11 cellular contexts compared by ENCODE assay signal in the genomic region with DNA sequence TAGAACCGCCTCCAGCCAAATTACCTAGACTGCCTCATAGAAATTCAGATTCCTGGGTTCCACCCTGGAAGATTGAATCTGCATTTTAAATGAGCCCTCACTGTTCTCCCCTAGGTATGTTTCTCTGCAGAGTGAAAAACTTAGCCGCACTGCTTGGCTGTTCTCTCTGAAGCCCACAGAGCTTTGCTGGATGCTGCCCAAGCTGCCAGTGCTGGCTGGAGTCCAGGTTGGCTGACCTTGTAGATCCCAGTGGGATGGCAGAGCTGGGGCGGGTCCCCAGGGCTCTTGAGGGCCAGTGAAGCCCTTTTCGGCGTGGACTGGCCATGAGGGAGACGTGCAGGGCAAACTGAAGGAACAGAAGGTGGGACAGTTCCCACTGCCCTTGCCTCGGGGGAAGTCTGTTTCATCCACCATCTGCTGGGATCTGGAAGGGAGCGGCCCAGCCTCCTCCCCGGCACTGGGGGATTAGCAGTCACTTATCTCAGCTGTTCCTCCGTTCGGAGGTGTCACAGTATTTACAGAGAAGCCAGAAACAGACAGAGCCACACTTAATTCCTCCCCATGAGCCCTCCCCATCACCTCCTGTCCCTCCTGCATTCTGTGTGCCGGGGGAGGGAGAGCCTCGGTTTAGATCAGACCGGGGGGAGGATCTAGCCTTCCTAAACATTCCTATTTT.
DNase-seq lines count a peak whose midpoint lies in the region; ATAC-seq, FAIRE-seq and TF ChIP-seq lines count a peak whose summit lies in the region.
"Had no signal": no experiment of that assay in that cellular context is flagged by ENCODE, and none has a peak within 500 bp of the region (broad histone marks: within the 10 kb centered on the region; RNA-seq: fewer than 3 reads in every experiment).

No MANE protein-coding gene starts in this region.

- H3K4me3 ChIP-seq in WERI-Rb-1 (ENCODE audit: low read depth, low read length), result peak overlapping the region; percentile 29
- H3K4me3 ChIP-seq: prostate gland had no signal

- no peaks in the 10 kb centered on the region for H3K9me3 ChIP-seq in WERI-Rb-1 (ENCODE audit: severe bottlenecking)
- H3K9me3 ChIP-seq: prostate gland had no signal

- no peaks in the 10 kb centered on the region for H3K27me3 ChIP-seq in WERI-Rb-1 (ENCODE audit: insufficient read depth, low read depth, severe bottlenecking)

- peak overlapping the region; percentile 97 for H3K27ac ChIP-seq in WERI-Rb-1
- H3K27ac ChIP-seq: prostate gland had no signal

- TF ChIP-seq CTCF in WERI-Rb-1 (IDR thresholded peaks at IDR 0.05; ENCODE audit: low read depth, low read length), result no peak

- ATAC-seq in GM21528 (IDR thresholded peaks at IDR 0.05; ENCODE audit: low FRiP score, unreplicated experiment), result no peak

- no peak for FAIRE-seq in urothelium cell line (lab: Jason Lieb, UNC)

- no peaks in the 10 kb centered on the region for H3K36me3 ChIP-seq in WERI-Rb-1
- H3K36me3 ChIP-seq: prostate gland had no signal

- DNase-seq in NCI-H345 (lab: John Stamatoyannopoulos, UW) (peak; percentile 55), NCI-H345 treated with DMSO at 0.1 percent for 48 hours (lab: John Stamatoyannopoulos, UW; ENCODE audit: unreplicated experiment) (no peak), WERI-Rb-1 (peak; percentile 96), iPS-NIHi7 (ENCODE audit: extremely low spot score) (peak; percentile 37), urothelium cell line (ENCODE audit: low spot score) (peak; percentile 27), NCI-H2029 (lab: John Stamatoyannopoulos, UW) (no peak), NCI-H774 (lab: John Stamatoyannopoulos, UW) (no peak)
- DNase-seq: AML-193, HCEC 1CT had no signal

Comparison
In these comparisons a context has a peak if more than half of its experiments do, and no peak if none do; other contexts are left out.
1. DNase-seq: peak in NCI-H345 (single experiment), WERI-Rb-1 (single experiment), iPS-NIHi7 (single experiment) and urothelium cell line (single experiment); none in NCI-H345 treated with DMSO at 0.1 percent for 48 hours (single experiment), NCI-H2029 (single experiment) and NCI-H774 (single experiment).